Comparison of ENCODE assay signal across 8 cellular contexts in the genomic region with DNA sequence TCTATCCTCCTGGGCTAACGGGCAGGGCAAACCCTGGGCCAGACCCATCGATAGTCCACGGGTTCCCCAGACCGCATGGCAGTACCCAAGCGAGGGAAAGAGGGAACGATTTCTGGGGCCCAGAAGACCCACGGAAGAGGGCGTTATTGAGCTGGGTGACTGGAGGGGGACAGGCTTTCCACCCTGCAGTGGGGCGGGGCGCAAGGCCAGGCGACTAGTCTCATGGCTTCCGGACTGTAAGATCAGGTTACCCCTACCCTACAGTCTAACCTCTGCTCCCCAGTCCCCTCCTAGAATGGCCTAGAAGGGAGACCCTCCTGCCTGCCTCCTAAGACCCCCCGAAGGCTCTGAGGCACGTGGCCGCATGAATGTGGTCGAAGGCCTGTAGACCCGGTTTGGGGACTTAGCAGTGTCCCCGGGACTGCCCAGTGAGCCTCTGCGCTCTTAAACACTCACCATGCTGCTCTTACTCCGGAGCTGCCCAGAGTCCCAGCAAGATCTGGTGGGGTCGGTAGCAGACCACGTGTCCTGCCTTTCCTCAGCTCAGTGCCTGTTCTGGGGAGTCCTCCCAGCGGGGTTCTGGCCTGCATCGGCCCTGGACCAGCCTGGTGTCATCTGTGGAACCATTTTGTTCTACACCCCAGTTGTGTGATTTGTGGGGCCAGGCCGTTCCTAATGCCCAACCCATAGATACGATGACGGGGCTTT. TPM values are rescaled to one million over a fixed set of nuclear protein-coding genes. Genes with fewer than 3 reads are reported as not detected.
DNase-seq lines count a peak whose midpoint lies in the region; ATAC-seq and TF ChIP-seq lines count a peak whose summit lies in the region.

No MANE protein-coding gene starts in this region.

- H3K27ac Mint-ChIP-seq in WTC11, result peak overlapping the region; percentile 99
- H3K27ac Mint-ChIP-seq in stimulated activated effector memory CD8-positive, alpha-beta T cell treated with anti-CD3 and anti-CD28 coated beads, Interleukin-12 subunit alpha, Interleukin-12 subunit beta, amount 100 ng/mL, for 72 hours, result peak overlapping the region; percentile 100

- TF ChIP-seq CTCF in AG04450 (IDR thresholded peaks at IDR 0.05; ENCODE audit: low read depth, low read length) (no peak; the same call in 1 of the 2 replicates), WTC11 (IDR thresholded peaks at IDR 0.05) (no peak), liver (IDR thresholded peaks at IDR 0.05; ENCODE audit: low read depth, low read length, missing input control) (no peak)

- CTCF ChIA-PET in AG04450 (lab: Charles Lee) (interaction anchor here (1.0 to 3.6 kb wide), 8 partner anchors 24 to 160 kb away, joined by 3 to 15 read pairs (median 4); a partner anchor contains a TSS), WTC11 (lab: Charles Lee) (interaction anchor here (0.5 to 4.0 kb wide), 14 partner anchors 10 to 143 kb away, joined by 3 to 24 read pairs (median 4); a partner anchor contains a TSS)

- H3K9me3 ChIP-seq in AG04450 (ENCODE audit: control insufficient read depth, insufficient read depth, low read length) (no peaks in the 10 kb centered on the region; the same call in 1 of the 2 replicates), liver (ENCODE audit: control insufficient read depth in 4 of 4, low read length in 3 of 4) (no peaks in the 10 kb centered on the region)

- H3K27ac ChIP-seq in AG04450 (ENCODE audit: low read depth, low read length) (peak overlapping the region; percentile 92), cingulate gyrus (ENCODE audit: low read depth, low read length) (peak overlapping the region; percentile 96), liver (ENCODE audit: low read depth in 1 of 2, low read length in 2 of 2) (peak overlapping the region; percentile 82 to 93)

- peak; percentile 8 for ATAC-seq in GM18867 (IDR thresholded peaks at IDR 0.05; ENCODE audit: unreplicated experiment)
- ATAC-seq in WTC11, result peak; percentile 33
- peak; percentile 6 for ATAC-seq in stimulated activated effector memory CD8-positive, alpha-beta T cell treated with anti-CD3 and anti-CD28 coated beads, Interleukin-12 subunit alpha, Interleukin-12 subunit beta, amount 100 ng/mL, for 72 hours

- H3K36me3 Mint-ChIP-seq in WTC11, result peaks cover 7% of the 10 kb centered on the region; the same call in 1 of the 2 replicates
- peaks cover 84% of the 10 kb centered on the region for H3K36me3 Mint-ChIP-seq in stimulated activated effector memory CD8-positive, alpha-beta T cell treated with anti-CD3 and anti-CD28 coated beads, Interleukin-12 subunit alpha, Interleukin-12 subunit beta, amount 100 ng/mL, for 72 hours

- H3K4me3 ChIP-seq in AG04450 (ENCODE audit: low read depth, low read length) (peak overlapping the region; percentile 87), liver (ENCODE audit: low read depth in 1 of 3, low read length in 3 of 3) (peak overlapping the region; percentile 60 to 77 (median 67))

- H3K9me3 Mint-ChIP-seq in WTC11, result no peaks in the 10 kb centered on the region
- H3K9me3 Mint-ChIP-seq in stimulated activated effector memory CD8-positive, alpha-beta T cell treated with anti-CD3 and anti-CD28 coated beads, Interleukin-12 subunit alpha, Interleukin-12 subunit beta, amount 100 ng/mL, for 72 hours, result no peaks in the 10 kb centered on the region

- 10% methylated on average over 27 of the region's 27 CpGs for WGBS in liver

- POLR2A ChIA-PET in AG04450 (lab: Yijun Ruan, JAX), result interaction anchor here (1.0 to 4.4 kb wide), 10 partner anchors 13 to 72 kb away, joined by 3 to 25 read pairs (median 5); a partner anchor contains a TSS
- POLR2A ChIA-PET in WTC11 (lab: Charles Lee), result interaction anchor here (0.5 to 5.0 kb wide), 11 partner anchors 13 to 361 kb away, joined by 3 to 43 read pairs (median 6); a partner anchor contains a TSS

- DNase-seq in AG04450 (ENCODE audit: low read depth, low spot score), result no peak
- peak; percentile 24 to 74 (median 72) for DNase-seq in NCI-H1417 (lab: John Stamatoyannopoulos, UW)
- peak; percentile 77 for DNase-seq in WTC11 (ENCODE audit: low spot score)
- peak; percentile 22 to 81 for DNase-seq in stimulated activated effector memory CD8-positive, alpha-beta T cell treated with anti-CD3 and anti-CD28 coated beads, Interleukin-12 subunit alpha, Interleukin-12 subunit beta, amount 100 ng/mL, for 72 hours (ENCODE audit: low spot score in 2 of 2)
- DNase-seq in DMS153 (lab: John Stamatoyannopoulos, UW), result no peak

- peaks cover 18% of the 10 kb centered on the region for H3K4me1 Mint-ChIP-seq in WTC11
- peaks cover 68% of the 10 kb centered on the region for H3K4me1 Mint-ChIP-seq in stimulated activated effector memory CD8-positive, alpha-beta T cell treated with anti-CD3 and anti-CD28 coated beads, Interleukin-12 subunit alpha, Interleukin-12 subunit beta, amount 100 ng/mL, for 72 hours

- peaks cover 2 to 15% (median 8%) of the 10 kb centered on the region in 4 donors for H3K36me3 ChIP-seq in liver (ENCODE audit: control insufficient read depth in 4 of 4, insufficient read depth in 3 of 4, low read depth in 1 of 4, low read length in 3 of 4)

- TF ChIP-seq RAD21 in liver (IDR thresholded peaks at IDR 0.05), result peak; percentile 59 to 60

- no peaks in the 10 kb centered on the region for H3K27me3 ChIP-seq in AG04450 (ENCODE audit: control insufficient read depth, insufficient read depth, low read length)
- no peaks in the 10 kb centered on the region for H3K27me3 ChIP-seq in liver (ENCODE audit: control insufficient read depth in 4 of 4, insufficient read depth in 4 of 4, low read length in 3 of 4)

- H3K9ac ChIP-seq in liver (ENCODE audit: low read depth in 1 of 2, low read length in 2 of 2), result peak overlapping the region; percentile 32 to 47

- H3K4me1 ChIP-seq in liver (ENCODE audit: control insufficient read depth in 4 of 4, insufficient read depth in 4 of 4, low read length in 3 of 4), result peaks cover 4 to 25% (median 15%) of the 10 kb centered on the region in 4 donors

- peak overlapping the region; percentile 99 for H3K4me3 Mint-ChIP-seq in WTC11
- peak overlapping the region; percentile 95 for H3K4me3 Mint-ChIP-seq in stimulated activated effector memory CD8-positive, alpha-beta T cell treated with anti-CD3 and anti-CD28 coated beads, Interleukin-12 subunit alpha, Interleukin-12 subunit beta, amount 100 ng/mL, for 72 hours

- peaks cover 7% of the 10 kb centered on the region for H3K27me3 Mint-ChIP-seq in WTC11 (ENCODE audit: low read depth)

TF ChIP-seq in WTC11, 78 proteins besides CTCF, POLR2A, EP300 and RAD21 (continues in another document):
- TF ChIP-seq FOXP1 (CRISPR knock-in tag; IDR thresholded peaks at IDR 0.05; ENCODE audit: borderline replicate concordance) (0 out of 2 replicates have a peak, but pooled peaks have one; percentile 53), GRHL2 (CRISPR knock-in tag; IDR thresholded peaks at IDR 0.05; ENCODE audit: insufficient replicate concordance, severe bottlenecking) (no peak), RORB (CRISPR knock-in tag; IDR thresholded peaks at IDR 0.05) (no peak), SOX15 (CRISPR knock-in tag; IDR thresholded peaks at IDR 0.05) (no peak)

TF ChIP-seq in liver, 16 proteins besides CTCF, POLR2A, EP300 and RAD21:
- TF ChIP-seq FOXA2 (IDR thresholded peaks at IDR 0.05), result no peak
- TF ChIP-seq TAF1 (conservative IDR thresholded peaks at IDR 0.05), result peak; percentile 20
- TF ChIP-seq GABPA (IDR thresholded peaks at IDR 0.05 in 1 of 2, conservative IDR thresholded peaks at IDR 0.05 in 1 of 2), result no peak
- TF ChIP-seq, protein P1, sequence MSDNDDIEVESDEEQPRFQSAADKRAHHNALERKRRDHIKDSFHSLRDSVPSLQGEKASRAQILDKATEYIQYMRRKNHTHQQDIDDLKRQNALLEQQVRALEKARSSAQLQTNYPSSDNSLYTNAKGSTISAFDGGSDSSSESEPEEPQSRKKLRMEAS (IDR thresholded peaks at IDR 0.05), result no peak
- TF ChIP-seq YY1 (IDR thresholded peaks at IDR 0.05), result no peak
- no peak for TF ChIP-seq FOXA1 (IDR thresholded peaks at IDR 0.05)
- no peak for TF ChIP-seq NR2F2 (IDR thresholded peaks at IDR 0.05)

RNA-seq across cellular contexts. Expression of a gene that starts 13.1 kb away (rescaled TPM):
- polyA plus RNA-seq in AG04450 (2011; rRNA removed) (5.9 and 7.7 TPM in 2 replicates), liver (1 to 10 TPM; 1.8 to 4.3 TPM)
- 8.6 and 12.1 TPM in 2 replicates for polyA minus RNA-seq in AG04450 (2011; rRNA and poly(A)+ RNA removed)
- total RNA-seq in WTC11 (2021) (180 to 215 TPM (median 183 TPM) in 3 replicates), liver (10 to 100 TPM in 1 of 2 donors, under 1 TPM in 1; 0.42 to 25.9 TPM)

RNA-seq across cellular contexts. Expression of a gene that starts 24.3 kb away (rescaled TPM):
- 6.1 and 7.3 TPM in 2 replicates for polyA plus RNA-seq in AG04450 (2011; rRNA removed)
- polyA minus RNA-seq in AG04450 (2011; rRNA and poly(A)+ RNA removed), result 12.2 and 17.3 TPM in 2 replicates
- total RNA-seq in WTC11 (2021), result 36.1 to 42.5 TPM (median 40.4 TPM) in 3 replicates
- total RNA-seq in liver, result 10 to 100 TPM in 1 of 2 donors, 1 to 10 TPM in 1; 5.9 to 10.0 TPM
- polyA plus RNA-seq in liver, result 1 to 10 TPM; 5.5 to 9.3 TPM

RNA-seq across cellular contexts. Expression of a gene that starts 25.6 kb away (rescaled TPM):
- polyA plus RNA-seq in AG04450 (2011; rRNA removed), result 14.0 and 18.5 TPM in 2 replicates
- 26.5 and 49.1 TPM in 2 replicates for polyA minus RNA-seq in AG04450 (2011; rRNA and poly(A)+ RNA removed)
- 229 to 246 TPM (median 229 TPM) in 3 replicates for total RNA-seq in WTC11 (2021)
- 10 to 100 TPM; 13.7 to 18.5 TPM for total RNA-seq in liver
- 1 to 10 TPM; 6.0 to 7.9 TPM for polyA plus RNA-seq in liver

RNA-seq across cellular contexts. Expression of a gene that starts 33.5 kb away (rescaled TPM):
- polyA plus RNA-seq in AG04450 (2011; rRNA removed), result 2.3 and 2.7 TPM in 2 replicates
- 2.6 and 3.0 TPM in 2 replicates for polyA minus RNA-seq in AG04450 (2011; rRNA and poly(A)+ RNA removed)
- total RNA-seq in WTC11 (2021), result 5.0 to 5.6 TPM (median 5.1 TPM) in 3 replicates
- total RNA-seq in liver, result 1 to 10 TPM; 5.1 to 6.8 TPM
- 1 to 10 TPM; 4.1 to 6.4 TPM for polyA plus RNA-seq in liver

RNA-seq across cellular contexts. Expression of a gene that starts 47.3 kb away (rescaled TPM):
- polyA plus RNA-seq in AG04450 (2011; rRNA removed) (8.7 and 9.6 TPM in 2 replicates), liver (1 to 10 TPM; 3.0 to 3.9 TPM)
- polyA minus RNA-seq in AG04450 (2011; rRNA and poly(A)+ RNA removed), result 68.2 and 152 TPM in 2 replicates
- total RNA-seq in WTC11 (2021) (11.3 to 17.2 TPM (median 11.9 TPM) in 3 replicates), liver (1 to 10 TPM; 4.5 to 8.4 TPM)

Comparison
In these comparisons a context has a peak if more than half of its experiments do, and no peak if none do; other contexts are left out.
1. DNase-seq: peak in NCI-H1417 (3 of 3), WTC11 (single experiment) and stimulated activated effector memory CD8-positive, alpha-beta T cell treated with anti-CD3 and anti-CD28 coated beads, Interleukin-12 subunit alpha, Interleukin-12 subunit beta, amount 100 ng/mL, for 72 hours (2 of 2); none in AG04450 (single experiment) and DMS153 (single experiment).
2. RNA of a gene that starts 25.6 kb away (total RNA-seq): 229 to 246 TPM in WTC11; 13.7 to 18.5 TPM in liver; every median in the first group is over 10 times any median in the second.
3. Peak in every context shown above with its lines, with median percentiles within 50 percentile points of each other: H3K27ac ChIP-seq and ATAC-seq.